ENCODE assay signal across 2 cellular contexts in the genomic region with DNA sequence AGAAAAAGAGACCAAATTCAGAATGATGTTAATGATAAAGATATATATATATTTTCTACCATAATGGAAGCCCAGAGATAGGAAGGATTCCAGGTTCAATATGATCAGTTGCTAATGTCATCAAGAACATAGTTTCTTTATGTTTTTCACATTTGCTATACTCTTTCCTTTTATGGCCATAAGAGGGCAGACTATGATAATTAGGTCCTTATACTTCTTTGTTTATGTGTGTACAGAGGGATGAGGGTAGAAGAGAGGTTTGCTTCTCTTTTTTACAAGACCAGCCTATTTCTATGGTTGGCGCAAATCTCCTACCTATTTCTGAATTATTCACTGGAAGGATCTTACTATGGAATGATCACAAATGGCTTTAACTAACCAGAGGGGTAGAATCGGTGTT. TPM values are rescaled to one million over a fixed set of nuclear protein-coding genes. Genes with fewer than 3 reads are reported as not detected.
"Had no signal": no experiment of that assay in that cellular context is flagged by ENCODE, and none has a peak within 500 bp of the region (broad histone marks: within the 10 kb centered on the region; RNA-seq: fewer than 3 reads in every experiment).

No MANE protein-coding gene starts in this region.

RNA-seq across cellular contexts. Expression of a gene that starts 52.1 kb away (rescaled TPM):
- total RNA-seq: ascending aorta, astrocyte had no signal
